In the genomic region with DNA sequence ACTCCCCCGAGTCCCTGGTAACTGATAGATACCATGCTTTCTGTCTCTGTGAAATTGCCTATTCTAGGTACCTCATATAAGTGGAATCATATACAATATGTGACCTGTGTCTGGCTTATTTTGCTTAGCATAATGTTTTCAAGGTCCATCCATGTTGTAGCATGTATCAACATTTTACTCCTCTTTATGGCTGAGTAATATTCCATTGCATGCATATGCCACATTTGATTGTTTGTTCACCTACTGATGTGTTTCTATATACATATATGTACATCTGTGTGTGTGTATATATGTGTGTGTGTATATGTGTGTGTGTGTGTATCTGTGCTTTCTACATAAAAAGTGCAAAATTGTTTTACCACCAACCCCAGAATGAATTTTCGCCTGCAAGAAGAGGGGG, we compare ENCODE assay signal across 22 cellular contexts.
DNase-seq lines count a peak whose midpoint lies in the region; ATAC-seq, FAIRE-seq and TF ChIP-seq lines count a peak whose summit lies in the region.
"Had no signal": no experiment of that assay in that cellular context is flagged by ENCODE, and none has a peak within 500 bp of the region (broad histone marks: within the 10 kb centered on the region; RNA-seq: fewer than 3 reads in every experiment).

No MANE protein-coding gene starts in this region.

- FAIRE-seq in keratinocyte (lab: Jason Lieb, UNC): no peak
- FAIRE-seq: A204.1, G401.6, GM12878, GM18507 had no signal

- DNase-seq in MCF 10A (ENCODE audit: unreplicated experiment) (no peak), breast epithelium (ENCODE audit: low spot score in 2 of 2) (no peak), mammary epithelial cell (no peak), keratinocyte (ENCODE audit: low read depth, low spot score) (no peak), midbrain (lab: John Stamatoyannopoulos, UW) (no peak), psoas muscle (no peak)
- DNase-seq: Caco-2; CD4-positive, CD25-positive, alpha-beta regulatory T cell; CD8-positive, alpha-beta T cell; DMS153; DND-41; H9 had no signal

- H3K79me2 ChIP-seq in mammary epithelial cell (ENCODE audit: insufficient read depth, low read length) (peaks cover 8% of the 10 kb centered on the region), keratinocyte (ENCODE audit: control insufficient read depth, insufficient read depth, low read length) (peaks cover 6% of the 10 kb centered on the region)

- in situ Hi-C loops in mammary epithelial cell (cut with MboI; ENCODE audit: low sequenced_read_pairs in 2 of 2): no loop called here

- TF ChIP-seq CTCF in MCF 10A (IDR thresholded peaks at IDR 0.05; ENCODE audit: unreplicated experiment) (no peak), breast epithelium (IDR thresholded peaks at IDR 0.05) (no peak), mammary epithelial cell (conservative IDR thresholded peaks at IDR 0.05 in 1 of 2, IDR thresholded peaks at IDR 0.05 in 1 of 2; ENCODE audit: extremely low read depth in 1 of 2, insufficient read depth in 1 of 2, low read depth in 1 of 2, low read length in 2 of 2) (no peak), keratinocyte (optimal IDR thresholded peaks at IDR 0.05 in 1 of 3, IDR thresholded peaks at IDR 0.05 in 1 of 3, conservative IDR thresholded peaks at IDR 0.05 in 1 of 3; ENCODE audit: extremely low read depth in 1 of 3, insufficient read depth in 2 of 3, low read length in 3 of 3) (no peak), psoas muscle (IDR thresholded peaks at IDR 0.05) (no peak)

- no peaks in the 10 kb centered on the region for H3K9me3 ChIP-seq in breast epithelium
- H3K9me3 ChIP-seq in mammary epithelial cell (replicated peaks; ENCODE audit: insufficient read depth, low read length): no peaks in the 10 kb centered on the region
- no peaks in the 10 kb centered on the region for H3K9me3 ChIP-seq in keratinocyte (ENCODE audit: control insufficient read depth, low read depth, low read length)
- H3K9me3 ChIP-seq in psoas muscle: no peaks in the 10 kb centered on the region
- H3K9me3 ChIP-seq: BLaER1, Caco-2 had no signal

- H3K27me3 Mint-ChIP-seq in MCF 10A (ENCODE audit: insufficient read depth, unreplicated experiment): no peaks in the 10 kb centered on the region
- H3K27me3 Mint-ChIP-seq: B cell had no signal

- H3K36me3 ChIP-seq in breast epithelium: no peaks in the 10 kb centered on the region
- H3K36me3 ChIP-seq in mammary epithelial cell (ENCODE audit: insufficient read depth, low read length): peaks cover 1% of the 10 kb centered on the region
- peaks cover 0 to 2% of the 10 kb centered on the region in 2 experiments for H3K36me3 ChIP-seq in keratinocyte (ENCODE audit: control insufficient read depth in 2 of 2, extremely low read depth in 1 of 2, insufficient read depth in 2 of 2, low read length in 2 of 2)
- H3K36me3 ChIP-seq in psoas muscle (ENCODE audit: insufficient read depth in 1 of 2, low read depth in 1 of 2): peaks cover 7 to 11% of the 10 kb centered on the region in 2 donors
- H3K36me3 ChIP-seq: BLaER1 had no signal

- H3K4me1 ChIP-seq in breast epithelium (no peaks in the 10 kb centered on the region), mammary epithelial cell (ENCODE audit: insufficient read depth, low read length) (peaks cover 70% of the 10 kb centered on the region), keratinocyte (ENCODE audit: control insufficient read depth, extremely low read depth, insufficient read depth, low read length) (peaks cover 81% of the 10 kb centered on the region), psoas muscle (no peaks in the 10 kb centered on the region)
- H3K4me1 ChIP-seq: BLaER1, Caco-2 had no signal

- CTCF ChIA-PET in MCF 10A (lab: Yijun Ruan, JAX) (no interaction called here), mammary epithelial cell (lab: Charles Lee; ENCODE audit: low non-redundant PET) (no interaction called here)

- POLR2A ChIA-PET in MCF 10A (lab: Yijun Ruan, JAX): interaction anchor here (1.2 to 13.4 kb wide), 3 partner anchors 11 to 84 kb away, joined by 3 to 402 read pairs (median 13); no protein-coding TSS in a partner anchor

- H2AFZ ChIP-seq in mammary epithelial cell (ENCODE audit: low read depth, low read length) (no peak overlapping the region), keratinocyte (ENCODE audit: control insufficient read depth, low read length) (no peak overlapping the region)
- H2AFZ ChIP-seq: GM23338 had no signal

- H3K36me3 Mint-ChIP-seq in MCF 10A (ENCODE audit: insufficient read depth, unreplicated experiment): peaks cover 33% of the 10 kb centered on the region

- ATAC-seq in psoas muscle: no peak
- ATAC-seq: CD8-positive, alpha-beta T cell; GM12878; GM23338; HCT116 had no signal

- 95% methylated on average over 2 of the region's 2 CpGs for WGBS in mammary epithelial cell (ENCODE audit: low coverage, missing lambda C conversion rate)
- 98 to 99% (median 98%) methylated on average over 2 of the region's 2 CpGs for WGBS in psoas muscle, 3 donors

- H3K27ac ChIP-seq in breast epithelium: no peak overlapping the region
- H3K27ac ChIP-seq in mammary epithelial cell (ENCODE audit: insufficient read depth, low read depth, low read length): peak overlapping the region; percentile 98
- H3K27ac ChIP-seq in keratinocyte (ENCODE audit: control insufficient read depth, insufficient read depth, low read length): peak overlapping the region; percentile 91
- no peak overlapping the region for H3K27ac ChIP-seq in psoas muscle
- H3K27ac ChIP-seq: 22Rv1, BLaER1, C4-2B had no signal

- H3K9me1 ChIP-seq in keratinocyte (ENCODE audit: control insufficient read depth, extremely low read depth, insufficient read depth, low read length): no peaks in the 10 kb centered on the region

- peaks cover 13% of the 10 kb centered on the region for H3K9me3 Mint-ChIP-seq in MCF 10A (ENCODE audit: unreplicated experiment)
- H3K9me3 Mint-ChIP-seq: CD4-positive, CD25-positive, alpha-beta regulatory T cell; CD8-positive, alpha-beta T cell; GM23338 had no signal

- no peak overlapping the region for H3K4me3 Mint-ChIP-seq in MCF 10A (ENCODE audit: unreplicated experiment)
- H3K4me3 Mint-ChIP-seq: B cell; CD4-positive, CD25-positive, alpha-beta regulatory T cell; CD8-positive, alpha-beta T cell; GM23338; H9 had no signal

- TF ChIP-seq POLR2A in breast epithelium (IDR thresholded peaks at IDR 0.05): no peak

- H3K27ac Mint-ChIP-seq in MCF 10A (ENCODE audit: low read depth, unreplicated experiment): peak overlapping the region; percentile 66
- H3K27ac Mint-ChIP-seq: B cell; CD4-positive, CD25-positive, alpha-beta regulatory T cell; CD8-positive, alpha-beta T cell; GM23338; H9 had no signal

- H4K20me1 ChIP-seq in mammary epithelial cell (ENCODE audit: insufficient read depth, low read length): no peaks in the 10 kb centered on the region
- no peaks in the 10 kb centered on the region for H4K20me1 ChIP-seq in keratinocyte (ENCODE audit: control insufficient read depth, extremely low read depth, insufficient read depth, low read length)
- H4K20me1 ChIP-seq: BLaER1 had no signal

- H3K4me2 ChIP-seq in mammary epithelial cell (ENCODE audit: insufficient read depth, low read depth, low read length): no peak overlapping the region
- H3K4me2 ChIP-seq in keratinocyte (ENCODE audit: control insufficient read depth, extremely low read depth, insufficient read depth, low read depth, low read length): no peak overlapping the region
- H3K4me2 ChIP-seq: BLaER1, GM23338 had no signal

- no peak overlapping the region for H3K4me3 ChIP-seq in breast epithelium
- H3K4me3 ChIP-seq in mammary epithelial cell (replicated peaks in 1 of 3; ENCODE audit: insufficient read depth in 1 of 3, low read depth in 2 of 3, low read length in 3 of 3): no peak overlapping the region
- H3K4me3 ChIP-seq in keratinocyte (ENCODE audit: control insufficient read depth in 2 of 3, extremely low read depth in 1 of 3, insufficient read depth in 2 of 3, low read depth in 1 of 3, low read length in 3 of 3): no peak overlapping the region
- no peak overlapping the region for H3K4me3 ChIP-seq in psoas muscle
- H3K4me3 ChIP-seq: BLaER1, GM12878, GM23338 had no signal

- H3K27me3 ChIP-seq in breast epithelium (no peaks in the 10 kb centered on the region), mammary epithelial cell (ENCODE audit: insufficient read depth, low read length) (no peaks in the 10 kb centered on the region), keratinocyte (ENCODE audit: control insufficient read depth, extremely low read depth, insufficient read depth, low read length) (no peaks in the 10 kb centered on the region), psoas muscle (ENCODE audit: insufficient read depth in 3 of 3, low read length in 2 of 3) (no peaks in the 10 kb centered on the region)
- H3K27me3 ChIP-seq: BLaER1 had no signal

- no peak overlapping the region for H3K9ac ChIP-seq in mammary epithelial cell (ENCODE audit: insufficient read depth, low read length)
- no peak overlapping the region for H3K9ac ChIP-seq in keratinocyte (ENCODE audit: control insufficient read depth, extremely low read depth, insufficient read depth, low read length)
- H3K9ac ChIP-seq: BLaER1 had no signal

- BruUV-seq in MCF 10A (replicated peaks; lab: Mats Ljungman, UMichigan): no TSS peak
- BruUV-seq in mammary epithelial cell (replicated peaks; lab: Mats Ljungman, UMichigan): no TSS peak

- H3K4me1 Mint-ChIP-seq in MCF 10A (ENCODE audit: insufficient read depth, unreplicated experiment): peaks cover 35% of the 10 kb centered on the region
- H3K4me1 Mint-ChIP-seq: B cell; CD4-positive, CD25-positive, alpha-beta regulatory T cell had no signal

- dilution Hi-C loops in mammary epithelial cell (cut with HindIII; ENCODE audit: low sequenced_read_pairs): no loop called here
- dilution Hi-C loops in keratinocyte (cut with MboI; ENCODE audit: extremely low pct_ligation_motif_present, low sequenced_read_pairs): no loop called here

- intact Hi-C loops in MCF 10A (cut with micrococcal nuclease): no loop called here
- intact Hi-C loops in breast epithelium (cut with DNase I; ENCODE audit: low total_unique reads): no loop called here
- intact Hi-C loops in mammary epithelial cell (cut with micrococcal nuclease): loop anchor here (5.0 kb wide), 3 partner anchors 99 to 639 kb away; a partner anchor contains a TSS
- intact Hi-C loops in psoas muscle (cut with DNase I): no loop called here

Comparison
In these comparisons a context has a peak if more than half of its experiments do, and no peak if none do; other contexts are left out.
1. H3K27ac ChIP-seq: peak in mammary epithelial cell (single experiment) and keratinocyte (single experiment); none in breast epithelium (0 of 2) and psoas muscle (single experiment).